Comparison of ENCODE assay signal across 9 cellular contexts in genomic region chr16:19980866-19981265, GRCh38.
DNase-seq lines count a peak whose midpoint lies in the region; ATAC-seq, FAIRE-seq and TF ChIP-seq lines count a peak whose summit lies in the region.
"Had no signal": no experiment of that assay in that cellular context is flagged by ENCODE, and none has a peak within 500 bp of the region (broad histone marks: within the 10 kb centered on the region; RNA-seq: fewer than 3 reads in every experiment).

No MANE protein-coding gene starts in this region.

- H3K27ac Mint-ChIP-seq in nephron progenitor cell: no peak overlapping the region

- H3K4me3 ChIP-seq in GM12864 (ENCODE audit: low read depth, low read length) (no peak overlapping the region), bronchial epithelial cell (ENCODE audit: low read depth, low read length) (no peak overlapping the region)
- H3K4me3 ChIP-seq: lung had no signal

- FAIRE-seq in bronchial epithelial cell (lab: Jason Lieb, UNC): no peak

- H3K36me3 Mint-ChIP-seq in nephron progenitor cell (ENCODE audit: low read depth): no peaks in the 10 kb centered on the region
- no peaks in the 10 kb centered on the region for H3K36me3 Mint-ChIP-seq in activated T-cell treated with anti-CD3 and anti-CD28 coated beads, Interleukin-2, amount 50 U/mL, for 4 hours (ENCODE audit: insufficient read depth)

- no peaks in the 10 kb centered on the region for H3K4me1 Mint-ChIP-seq in nephron progenitor cell
- H3K4me1 Mint-ChIP-seq in activated T-cell treated with anti-CD3 and anti-CD28 coated beads, Interleukin-2, amount 50 U/mL, for 4 hours (ENCODE audit: low read depth): no peaks in the 10 kb centered on the region

- ATAC-seq in HG02588 (IDR thresholded peaks at IDR 0.05; ENCODE audit: unreplicated experiment): no peak
- ATAC-seq in activated T-cell treated with anti-CD3 and anti-CD28 coated beads, Interleukin-2, amount 50 U/mL, for 4 hours: no peak
- no peak for ATAC-seq in GM18858 (IDR thresholded peaks at IDR 0.05; ENCODE audit: unreplicated experiment)

- H3K36me3 ChIP-seq in bronchial epithelial cell (ENCODE audit: control insufficient read depth, insufficient read depth, low read length): no peaks in the 10 kb centered on the region

- no peaks in the 10 kb centered on the region for H3K27me3 ChIP-seq in bronchial epithelial cell (ENCODE audit: control insufficient read depth, insufficient read depth, low read length)

- H3K27me3 Mint-ChIP-seq in nephron progenitor cell (ENCODE audit: low read depth, poor library complexity): peaks cover under 1% of the 10 kb centered on the region
- H3K27me3 Mint-ChIP-seq in activated T-cell treated with anti-CD3 and anti-CD28 coated beads, Interleukin-2, amount 50 U/mL, for 4 hours (ENCODE audit: low read depth): peaks cover 13% of the 10 kb centered on the region

- DNase-seq in GM12864 (ENCODE audit: low read depth) (no peak), bronchial epithelial cell (ENCODE audit: low read depth) (no peak), nephron progenitor cell (peak; percentile 15)
- DNase-seq in activated T-cell treated with anti-CD3 and anti-CD28 coated beads, Interleukin-2, amount 50 U/mL, for 4 hours: no peak
- DNase-seq: NK-92 treated with Interleukin-12 subunit alpha and Interleukin-12 subunit beta, amount 100 ng/mL, for 24 hours had no signal

- peak; percentile 64 for TF ChIP-seq CTCF in GM12864 (IDR thresholded peaks at IDR 0.05; ENCODE audit: low read depth, low read length, missing control alignments)
- peak; percentile 71 for TF ChIP-seq CTCF in LNCAP (IDR thresholded peaks at IDR 0.05)
- TF ChIP-seq CTCF in bronchial epithelial cell (IDR thresholded peaks at IDR 0.05; ENCODE audit: insufficient read depth, low read length, severe bottlenecking): peak; percentile 7
- peak; percentile 54 for TF ChIP-seq CTCF in nephron progenitor cell (IDR thresholded peaks at IDR 0.05)

- no peak overlapping the region for H3K4me3 Mint-ChIP-seq in nephron progenitor cell
- no peak overlapping the region for H3K4me3 Mint-ChIP-seq in activated T-cell treated with anti-CD3 and anti-CD28 coated beads, Interleukin-2, amount 50 U/mL, for 4 hours

- no peaks in the 10 kb centered on the region for H3K9me3 Mint-ChIP-seq in nephron progenitor cell
- no peaks in the 10 kb centered on the region for H3K9me3 Mint-ChIP-seq in activated T-cell treated with anti-CD3 and anti-CD28 coated beads, Interleukin-2, amount 50 U/mL, for 4 hours

Comparison
In these comparisons a context has a peak if more than half of its experiments do, and no peak if none do; other contexts are left out.
1. CTCF ChIP-seq: peak in every context shown above with its lines; median percentile 71 in LNCAP; 64 in GM12864; 54 in nephron progenitor cell; 7 in bronchial epithelial cell.